In genomic region chr3:31947671-31948091, GRCh38 we compare ENCODE assay signal across 20 cellular contexts. TPM values are rescaled to one million over a fixed set of nuclear protein-coding genes. Genes with fewer than 3 reads are reported as not detected.
DNase-seq lines count a peak whose midpoint lies in the region; ATAC-seq, FAIRE-seq and TF ChIP-seq lines count a peak whose summit lies in the region.
"Had no signal": no experiment of that assay in that cellular context is flagged by ENCODE, and none has a peak within 500 bp of the region (broad histone marks: within the 10 kb centered on the region; RNA-seq: fewer than 3 reads in every experiment).

No MANE protein-coding gene starts in this region.

- no peaks in the 10 kb centered on the region for H3K23me2 ChIP-seq in H9 (ENCODE audit: insufficient read length, low read depth, low read length, poor library complexity, severe bottlenecking)

- H3K9me1 ChIP-seq in keratinocyte (ENCODE audit: control insufficient read depth, extremely low read depth, insufficient read depth, low read length), result peaks cover 7% of the 10 kb centered on the region

- no peak overlapping the region for H3K4ac ChIP-seq in H9 (ENCODE audit: low read depth, low read length)

- FAIRE-seq in keratinocyte (lab: Jason Lieb, UNC), result peak; percentile 79

- DNase-seq in H9 (no peak), RWPE1 (ENCODE audit: low spot score) (no peak), keratinocyte (ENCODE audit: low read depth, low spot score) (no peak), stomach (peak; percentile 32), dermis blood vessel endothelial cell (no peak)
- no peak for DNase-seq in activated naive CD4-positive, alpha-beta T cell treated with anti-CD3 and anti-CD28 coated beads for 36 hours
- DNase-seq: activated CD4-positive, alpha-beta T cell treated with anti-CD3 and anti-CD28 coated beads for 48 hours; activated naive CD4-positive, alpha-beta T cell treated with anti-CD3 and anti-CD28 coated beads, Interleukin-2, amount 50 U/mL, for 16 hours; BE2C; DND-41; dorsolateral prefrontal cortex; immature natural killer cell; KBM-7; NCI-H2171 treated with DMSO at 0.1 percent for 48 hours; retina; SIG-M5; stimulated activated CD4-positive, alpha-beta T cell treated with anti-CD3 and anti-CD28 coated beads, Interleukin-1b, Interleukin-23, amount 100 ng/mL, for 48 hours had no signal

- peaks cover 2 to 3% of the 10 kb centered on the region in 2 experiments for H3K36me3 ChIP-seq in keratinocyte (ENCODE audit: control insufficient read depth in 2 of 2, extremely low read depth in 1 of 2, insufficient read depth in 2 of 2, low read length in 2 of 2)
- no peaks in the 10 kb centered on the region for H3K36me3 ChIP-seq in stomach
- H3K36me3 ChIP-seq: BE2C, suprapubic skin had no signal

- no peak overlapping the region for H4K91ac ChIP-seq in H9 (ENCODE audit: insufficient read length, low read depth, low read length)

- no peak overlapping the region for H3K9ac ChIP-seq in H9 (ENCODE audit: extremely low read depth, insufficient read length, low read length)
- H3K9ac ChIP-seq in keratinocyte (ENCODE audit: control insufficient read depth, extremely low read depth, insufficient read depth, low read length), result peak overlapping the region; percentile 4

- H3K4me2 ChIP-seq in H9 (ENCODE audit: insufficient read depth, insufficient read length, low read length), result no peak overlapping the region
- peak overlapping the region; percentile 47 for H3K4me2 ChIP-seq in keratinocyte (ENCODE audit: control insufficient read depth, extremely low read depth, insufficient read depth, low read depth, low read length)

- no peak overlapping the region for H2BK5ac ChIP-seq in H9 (ENCODE audit: insufficient read length, low read length)

- intact Hi-C loops in stomach (cut with DNase I; ENCODE audit: low total_unique reads), result no loop called here
- intact Hi-C loops in activated naive CD4-positive, alpha-beta T cell treated with anti-CD3 and anti-CD28 coated beads for 36 hours (cut with micrococcal nuclease), result no loop called here

- POLR2A ChIA-PET in RWPE1 (lab: Yijun Ruan, JAX; ENCODE audit: low non-redundant PET), result no interaction called here

- peaks cover 24% of the 10 kb centered on the region for H3K4me1 ChIP-seq in H9 (ENCODE audit: insufficient read depth, low read length)
- H3K4me1 ChIP-seq in keratinocyte (ENCODE audit: control insufficient read depth, extremely low read depth, insufficient read depth, low read length), result peaks cover 36% of the 10 kb centered on the region
- H3K4me1 ChIP-seq in stomach, result peaks cover 0 to 25% (median 8%) of the 10 kb centered on the region in 4 donors
- H3K4me1 ChIP-seq: BE2C had no signal

- H2AK5ac ChIP-seq in H9 (ENCODE audit: insufficient read length, low read length), result no peak overlapping the region

- H3K27ac ChIP-seq in H9 (ENCODE audit: insufficient read length, low read depth, low read length) (no peak overlapping the region), RWPE1 (peak overlapping the region; percentile 58), keratinocyte (ENCODE audit: control insufficient read depth, insufficient read depth, low read length) (peak overlapping the region; percentile 45), stomach (peak overlapping the region in 3 of 5 donors; percentile 5 to 62 (median 45))
- H3K27ac ChIP-seq: dorsolateral prefrontal cortex, suprapubic skin had no signal

- no peak overlapping the region for H3K4me3 Mint-ChIP-seq in H9
- H3K4me3 Mint-ChIP-seq in activated naive CD4-positive, alpha-beta T cell treated with anti-CD3 and anti-CD28 coated beads for 36 hours, result no peak overlapping the region
- H3K4me3 Mint-ChIP-seq: brain, immature natural killer cell had no signal

- no peaks in the 10 kb centered on the region for H3K27me3 ChIP-seq in H9 (ENCODE audit: insufficient read depth, low read length)
- no peaks in the 10 kb centered on the region for H3K27me3 ChIP-seq in keratinocyte (ENCODE audit: control insufficient read depth, extremely low read depth, insufficient read depth, low read length)
- H3K27me3 ChIP-seq in stomach, result no peaks in the 10 kb centered on the region
- H3K27me3 ChIP-seq: BE2C, dorsolateral prefrontal cortex, suprapubic skin had no signal

- ATAC-seq in HG03354 (IDR thresholded peaks at IDR 0.05; ENCODE audit: poor library complexity, severe bottlenecking, unreplicated experiment), result no peak

- H4K20me1 ChIP-seq in H9 (ENCODE audit: control insufficient read depth, insufficient read depth, insufficient read length) (no peaks in the 10 kb centered on the region), keratinocyte (ENCODE audit: control insufficient read depth, extremely low read depth, insufficient read depth, low read length) (peaks cover 18% of the 10 kb centered on the region)

- H3K9me3 Mint-ChIP-seq in H9, result peaks cover 11 to 14% of the 10 kb centered on the region in 2 experiments
- H3K9me3 Mint-ChIP-seq in activated naive CD4-positive, alpha-beta T cell treated with anti-CD3 and anti-CD28 coated beads for 36 hours, result peaks cover 5% of the 10 kb centered on the region
- H3K9me3 Mint-ChIP-seq: immature natural killer cell had no signal

- TF ChIP-seq CTCF in H9 (conservative IDR thresholded peaks at IDR 0.05) (no peak), RWPE1 (conservative IDR thresholded peaks at IDR 0.05; ENCODE audit: low read depth) (no peak), keratinocyte (optimal IDR thresholded peaks at IDR 0.05 in 1 of 3, IDR thresholded peaks at IDR 0.05 in 1 of 3, conservative IDR thresholded peaks at IDR 0.05 in 1 of 3; ENCODE audit: extremely low read depth in 1 of 3, insufficient read depth in 2 of 3, low read length in 3 of 3) (no peak), stomach (IDR thresholded peaks at IDR 0.05) (no peak)

- TF ChIP-seq POLR2A in stomach (IDR thresholded peaks at IDR 0.05), result no peak

- no peak overlapping the region for H3K23ac ChIP-seq in H9 (ENCODE audit: insufficient read length, low read depth, low read length)

- CTCF ChIA-PET in RWPE1 (lab: Yijun Ruan, JAX), result no interaction called here
- CTCF ChIA-PET in activated naive CD4-positive, alpha-beta T cell treated with anti-CD3 and anti-CD28 coated beads for 36 hours (lab: Charles Lee), result no interaction called here

- H3K56ac ChIP-seq in H9 (ENCODE audit: insufficient read length, low read depth, low read length), result no peak overlapping the region

- H2BK120ac ChIP-seq in H9 (ENCODE audit: low read depth, low read length, poor library complexity, severe bottlenecking), result no peak overlapping the region

- H3K36me3 Mint-ChIP-seq in H9 (ENCODE audit: insufficient read depth in 1 of 3, low read depth in 3 of 3), result peaks cover 11 to 24% (median 21%) of the 10 kb centered on the region in 3 experiments
- H3K36me3 Mint-ChIP-seq in activated naive CD4-positive, alpha-beta T cell treated with anti-CD3 and anti-CD28 coated beads for 36 hours (ENCODE audit: low read depth), result no peaks in the 10 kb centered on the region
- H3K36me3 Mint-ChIP-seq: immature natural killer cell had no signal

- peaks cover 46% of the 10 kb centered on the region; the same call in 1 of the 2 replicates for H3K79me2 ChIP-seq in H9 (ENCODE audit: insufficient read depth, low read length)
- H3K79me2 ChIP-seq in keratinocyte (ENCODE audit: control insufficient read depth, insufficient read depth, low read length), result peaks cover 93% of the 10 kb centered on the region

- H3K14ac ChIP-seq in H9 (ENCODE audit: insufficient read depth, low read length), result no peak overlapping the region

- no peak overlapping the region for H2AFZ ChIP-seq in H9 (ENCODE audit: low read length)
- H2AFZ ChIP-seq in keratinocyte (ENCODE audit: control insufficient read depth, low read length), result no peak overlapping the region

- no peak overlapping the region for H2BK20ac ChIP-seq in H9 (ENCODE audit: low read depth, low read length, poor library complexity, severe bottlenecking)

- no peak overlapping the region for H4K8ac ChIP-seq in H9 (replicated peaks; ENCODE audit: insufficient read length, low read depth, low read length)

- no peak overlapping the region for H3K4me3 ChIP-seq in keratinocyte (ENCODE audit: control insufficient read depth in 2 of 3, extremely low read depth in 1 of 3, insufficient read depth in 2 of 3, low read depth in 1 of 3, low read length in 3 of 3)
- H3K4me3 ChIP-seq in stomach, result no peak overlapping the region
- H3K4me3 ChIP-seq: dorsolateral prefrontal cortex, suprapubic skin had no signal

- H3K79me1 ChIP-seq in H9 (ENCODE audit: insufficient read depth, low read depth, low read length, poor library complexity, severe bottlenecking), result peaks cover 2% of the 10 kb centered on the region

- no peak for TF ChIP-seq EP300 in stomach (IDR thresholded peaks at IDR 0.05)

- WGBS in H9 (ENCODE audit: extremely low coverage, insufficient read length, low lambda C conversion rate), result no CpG with 5 or more reads among the region's 6 CpGs
- 28 to 45% (median 31%) methylated on average over 6 of the region's 6 CpGs for WGBS in stomach, 5 donors

- peak overlapping the region; percentile 7 to 44 (median 18); a peak in 2 of 7 replicates for H3K27ac Mint-ChIP-seq in H9
- H3K27ac Mint-ChIP-seq in activated naive CD4-positive, alpha-beta T cell treated with anti-CD3 and anti-CD28 coated beads for 36 hours, result no peak overlapping the region
- H3K27ac Mint-ChIP-seq: brain, immature natural killer cell had no signal

- H3T11ph ChIP-seq in H9 (ENCODE audit: low read length), result no peak overlapping the region

- no peak overlapping the region for H3K18ac ChIP-seq in H9 (ENCODE audit: insufficient read length, low read depth, low read length)

- dilution Hi-C loops in keratinocyte (cut with MboI; ENCODE audit: extremely low pct_ligation_motif_present, low sequenced_read_pairs), result no loop called here

- H4K5ac ChIP-seq in H9 (ENCODE audit: insufficient read length, low read depth, low read length), result no peak overlapping the region

- peaks cover 44 to 51% of the 10 kb centered on the region in 2 experiments for H3K4me1 Mint-ChIP-seq in H9
- no peaks in the 10 kb centered on the region for H3K4me1 Mint-ChIP-seq in activated naive CD4-positive, alpha-beta T cell treated with anti-CD3 and anti-CD28 coated beads for 36 hours (ENCODE audit: low read depth)
- H3K4me1 Mint-ChIP-seq: immature natural killer cell had no signal

- H3K27me3 Mint-ChIP-seq in H9 (ENCODE audit: low read depth), result no peaks in the 10 kb centered on the region
- peaks cover 26% of the 10 kb centered on the region for H3K27me3 Mint-ChIP-seq in activated naive CD4-positive, alpha-beta T cell treated with anti-CD3 and anti-CD28 coated beads for 36 hours (ENCODE audit: low read depth)

- H2BK15ac ChIP-seq in H9 (ENCODE audit: low read depth, low read length), result no peak overlapping the region

- H3K9me3 ChIP-seq in H9 (ENCODE audit: control insufficient read depth, low read depth, low read length) (no peaks in the 10 kb centered on the region), keratinocyte (ENCODE audit: control insufficient read depth, low read depth, low read length) (no peaks in the 10 kb centered on the region), stomach (no peaks in the 10 kb centered on the region)
- H3K9me3 ChIP-seq: BE2C, suprapubic skin had no signal

- H2BK12ac ChIP-seq in H9 (ENCODE audit: insufficient read length, low read depth, low read length), result no peak overlapping the region

RNA-seq across cellular contexts. Expression of gene OSBPL10, which starts 33.4 kb away (rescaled TPM):
- total RNA-seq in H9 (2021), result 42.7 and 46.7 TPM in 2 replicates
- 42.6 to 78.1 TPM (median 50.1 TPM) in 3 replicates for polyA plus RNA-seq in keratinocyte
- polyA plus RNA-seq in keratinocyte (2011; ENCODE audit: low read depth), result 14.4 TPM
- polyA plus RNA-seq in keratinocyte (2011; cell fraction: cytosol; rRNA removed), result 68.5 and 68.9 TPM in 2 replicates
- polyA plus RNA-seq in keratinocyte (2011; cell fraction: nucleus; rRNA removed), result 82.4 and 92.0 TPM in 2 replicates
- 27.0 and 67.6 TPM in 2 replicates for polyA plus RNA-seq in keratinocyte (2012; ENCODE audit: low replicate concordance)
- polyA minus RNA-seq in keratinocyte, result 88.3 to 141 TPM (median 103 TPM) in 3 replicates
- 59.1 TPM for polyA minus RNA-seq in keratinocyte (2011; cell fraction: cytosol; rRNA and poly(A)+ RNA removed)
- polyA minus RNA-seq in keratinocyte (2011; cell fraction: nucleus; rRNA and poly(A)+ RNA removed), result 59.5 and 153 TPM in 2 replicates
- total RNA-seq in stomach, result 10 to 100 TPM in 3 of 5 donors, 1 to 10 TPM in 2; 1.8 to 37.7 (median 21.3) TPM
- polyA plus RNA-seq in stomach, result 1 to 10 TPM; 3.3 to 6.0 (median 5.8) TPM
- total RNA-seq in dermis blood vessel endothelial cell, result 27.7 and 36.4 TPM in 2 replicates
- 1 to 10 TPM; 6.1 to 6.4 TPM for total RNA-seq in activated naive CD4-positive, alpha-beta T cell treated with anti-CD3 and anti-CD28 coated beads for 36 hours

RNA-seq across cellular contexts. Expression of gene ZNF860, which starts 33.9 kb away (rescaled TPM):
- total RNA-seq in H9 (2021), result 2.1 and 2.6 TPM in 2 replicates
- 5.6 to 10.3 TPM (median 7.9 TPM) in 3 replicates for polyA plus RNA-seq in keratinocyte
- polyA plus RNA-seq in keratinocyte (2011; ENCODE audit: low read depth), result 1.6 TPM
- polyA plus RNA-seq in keratinocyte (2011; cell fraction: cytosol; rRNA removed), result 3.7 and 8.1 TPM in 2 replicates
- 10.3 and 10.5 TPM in 2 replicates for polyA plus RNA-seq in keratinocyte (2011; cell fraction: nucleus; rRNA removed)
- polyA plus RNA-seq in keratinocyte (2012; ENCODE audit: low replicate concordance), result 1.8 and 6.0 TPM in 2 replicates
- polyA minus RNA-seq in keratinocyte, result 6.3 to 15.7 TPM (median 13.4 TPM) in 3 replicates
- 4.4 TPM for polyA minus RNA-seq in keratinocyte (2011; cell fraction: cytosol; rRNA and poly(A)+ RNA removed)
- 7.3 and 12.2 TPM in 2 replicates for polyA minus RNA-seq in keratinocyte (2011; cell fraction: nucleus; rRNA and poly(A)+ RNA removed)
- total RNA-seq in stomach, result 1 to 10 TPM in 2 of 5 donors, not detected in 3; 1.2 to 2.0 TPM
- polyA plus RNA-seq in stomach, result 1 to 10 TPM in 1 of 3 donors, under 1 TPM in 1, not detected in 1; 0.50 to 1.5 TPM
- total RNA-seq in dermis blood vessel endothelial cell, result 2.2 and 3.4 TPM in 2 replicates
- under 1 TPM in 1 of 2 experiments, not detected in 1; 0.07 TPM for total RNA-seq in activated naive CD4-positive, alpha-beta T cell treated with anti-CD3 and anti-CD28 coated beads for 36 hours
- polyA plus RNA-seq: immature natural killer cell had no signal
